21 cellular contexts compared by ENCODE assay signal in the genomic region with DNA sequence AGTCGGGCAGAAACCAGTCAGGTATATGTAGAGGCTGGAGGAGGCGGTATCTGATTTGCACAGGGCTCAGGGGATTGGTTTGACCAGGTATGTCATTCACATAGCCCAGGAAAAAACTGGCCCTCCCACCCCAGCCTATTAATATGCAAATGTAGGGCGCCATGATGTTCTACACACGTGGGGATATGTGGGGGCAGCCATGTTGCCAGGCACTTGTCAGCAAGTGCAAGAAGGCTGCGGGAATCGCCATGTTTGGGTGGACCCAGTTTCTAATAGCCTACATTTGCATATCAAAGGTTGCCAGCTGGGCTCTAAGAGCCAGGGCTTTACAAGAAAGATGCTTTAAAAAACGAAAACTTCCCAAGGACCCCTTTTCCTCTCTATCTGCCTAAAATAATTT.
A peak's percentile ranks its signal among the peaks of the same experiment; 100 is the strongest.
DNase-seq lines count a peak whose midpoint lies in the region; ATAC-seq and TF ChIP-seq lines count a peak whose summit lies in the region.
"Had no signal": no experiment of that assay in that cellular context is flagged by ENCODE, and none has a peak within 500 bp of the region (broad histone marks: within the 10 kb centered on the region; RNA-seq: fewer than 3 reads in every experiment).

No MANE protein-coding gene starts in this region.

- whole genome bisulfite sequencing in iPS DF 6.9 (ENCODE audit: insufficient coverage, insufficient read length) = no CpG with 5 or more reads among the region's 7 CpGs

- in situ Hi-C loops in HAP-1 (cut with MboI; ENCODE audit: low sequenced_read_pairs) = no loop called here

- H3K27ac ChIP-seq in VCaP (peak overlapping the region; percentile 10; the same call in 1 of the 2 replicates), iPS DF 6.9 (ENCODE audit: low read length) (no peak overlapping the region)
- H3K27ac ChIP-seq: C4-2B had no signal

- H3K4me3 ChIP-seq in BE2C (ENCODE audit: low read depth, low read length) (no peak overlapping the region), HAP-1 (no peak overlapping the region), iPS DF 6.9 (ENCODE audit: low read length) (no peak overlapping the region)

- no peaks in the 10 kb centered on the region for H3K4me1 Mint-ChIP-seq in natural killer cell treated with Interleukin-12 subunit alpha and Interleukin-12 subunit beta and Interleukin-15 and Interleukin-18, amount 100 ng/mL, for 72 hours (ENCODE audit: low read depth in 2 of 2)
- no peaks in the 10 kb centered on the region for H3K4me1 Mint-ChIP-seq in activated T-cell treated with anti-CD3 and anti-CD28 coated beads, Interleukin-2, amount 50 U/mL, for 72 hours (ENCODE audit: low read depth)
- H3K4me1 Mint-ChIP-seq in activated CD8-positive, alpha-beta T cell treated with anti-CD3 and anti-CD28 coated beads, Interleukin-2, amount 10 ng/mL, durations not matched to agents 7 days and 5 days (ENCODE audit: low read depth) = no peaks in the 10 kb centered on the region
- H3K4me1 Mint-ChIP-seq: CD8-positive, alpha-beta memory T cell had no signal

- no peak overlapping the region for H3K4me3 Mint-ChIP-seq in natural killer cell treated with Interleukin-12 subunit alpha and Interleukin-12 subunit beta and Interleukin-15 and Interleukin-18, amount 100 ng/mL, for 72 hours
- H3K4me3 Mint-ChIP-seq in activated T-cell treated with anti-CD3 and anti-CD28 coated beads, Interleukin-2, amount 50 U/mL, for 72 hours = no peak overlapping the region
- no peak overlapping the region for H3K4me3 Mint-ChIP-seq in activated CD8-positive, alpha-beta T cell treated with anti-CD3 and anti-CD28 coated beads, Interleukin-2, amount 10 ng/mL, durations not matched to agents 7 days and 5 days
- H3K4me3 Mint-ChIP-seq: CD8-positive, alpha-beta memory T cell had no signal

- H3K4me1 ChIP-seq in BE2C (no peaks in the 10 kb centered on the region), HAP-1 (no peaks in the 10 kb centered on the region), iPS DF 6.9 (ENCODE audit: control insufficient read depth, insufficient read depth, low read length) (no peaks in the 10 kb centered on the region)

- no peak for ATAC-seq in natural killer cell treated with Interleukin-12 subunit alpha and Interleukin-12 subunit beta and Interleukin-15 and Interleukin-18, amount 100 ng/mL, for 72 hours
- no peak for ATAC-seq in activated T-cell treated with anti-CD3 and anti-CD28 coated beads, Interleukin-2, amount 50 U/mL, for 72 hours (replicated peaks in 1 of 2)
- no peak for ATAC-seq in activated CD8-positive, alpha-beta T cell treated with anti-CD3 and anti-CD28 coated beads, Interleukin-2, amount 10 ng/mL, durations not matched to agents 7 days and 5 days

- H3K27ac Mint-ChIP-seq in natural killer cell treated with Interleukin-12 subunit alpha and Interleukin-12 subunit beta and Interleukin-15 and Interleukin-18, amount 100 ng/mL, for 72 hours = no peak overlapping the region
- no peak overlapping the region for H3K27ac Mint-ChIP-seq in activated T-cell treated with anti-CD3 and anti-CD28 coated beads, Interleukin-2, amount 50 U/mL, for 72 hours
- H3K27ac Mint-ChIP-seq in activated CD8-positive, alpha-beta T cell treated with anti-CD3 and anti-CD28 coated beads, Interleukin-2, amount 10 ng/mL, durations not matched to agents 7 days and 5 days = no peak overlapping the region
- H3K27ac Mint-ChIP-seq: CD8-positive, alpha-beta memory T cell had no signal

- peak; percentile 5 for DNase-seq in BE2C
- DNase-seq in HAP-1 (ENCODE audit: low spot score in 2 of 2) = peak; percentile 24 to 57
- peak; percentile 47 for DNase-seq in iPS DF 6.9 (ENCODE audit: low read depth, low spot score)
- DNase-seq in NCI-H526 treated with DMSO at 0.1 percent for 48 hours (lab: John Stamatoyannopoulos, UW) = no peak
- DNase-seq in natural killer cell treated with Interleukin-12 subunit alpha and Interleukin-12 subunit beta and Interleukin-15 and Interleukin-18, amount 100 ng/mL, for 72 hours (ENCODE audit: low spot score) = no peak
- DNase-seq in activated T-cell treated with anti-CD3 and anti-CD28 coated beads, Interleukin-2, amount 50 U/mL, for 72 hours = no peak
- DNase-seq in activated CD8-positive, alpha-beta T cell treated with anti-CD3 and anti-CD28 coated beads, Interleukin-2, amount 10 ng/mL, durations not matched to agents 7 days and 5 days = no peak
- DNase-seq: AML-193; Calu3; CD8-positive, alpha-beta memory T cell; DMS53; GF-D8; KG1; NCI-H1105; NCI-H146; NCI-H2029 treated with DMSO at 0.1 percent for 48 hours; NCI-H345; NCI-H524; Right ventricle myocardium superior had no signal

- no peaks in the 10 kb centered on the region for H3K36me3 ChIP-seq in BE2C
- H3K36me3 ChIP-seq in HAP-1 (replicated peaks) = no peaks in the 10 kb centered on the region
- no peaks in the 10 kb centered on the region for H3K36me3 ChIP-seq in iPS DF 6.9 (ENCODE audit: control insufficient read depth, insufficient read depth, low read length)

- no peaks in the 10 kb centered on the region for H3K36me3 Mint-ChIP-seq in natural killer cell treated with Interleukin-12 subunit alpha and Interleukin-12 subunit beta and Interleukin-15 and Interleukin-18, amount 100 ng/mL, for 72 hours
- H3K36me3 Mint-ChIP-seq in activated T-cell treated with anti-CD3 and anti-CD28 coated beads, Interleukin-2, amount 50 U/mL, for 72 hours (ENCODE audit: insufficient read depth in 2 of 2) = no peaks in the 10 kb centered on the region
- no peaks in the 10 kb centered on the region for H3K36me3 Mint-ChIP-seq in activated CD8-positive, alpha-beta T cell treated with anti-CD3 and anti-CD28 coated beads, Interleukin-2, amount 10 ng/mL, durations not matched to agents 7 days and 5 days (ENCODE audit: low read depth)
- H3K36me3 Mint-ChIP-seq: CD8-positive, alpha-beta memory T cell had no signal

- POLR2A ChIA-PET in activated CD8-positive, alpha-beta T cell treated with anti-CD3 and anti-CD28 coated beads, Interleukin-2, amount 10 ng/mL, durations not matched to agents 7 days and 5 days (lab: Charles Lee) = no interaction called here

- no peak for TF ChIP-seq CTCF in BE2C (IDR thresholded peaks at IDR 0.05; ENCODE audit: low read depth, low read length)
- no peak for TF ChIP-seq CTCF in VCaP (conservative IDR thresholded peaks at IDR 0.05)

- H3K9me3 ChIP-seq in BE2C = no peaks in the 10 kb centered on the region
- no peaks in the 10 kb centered on the region for H3K9me3 ChIP-seq in HAP-1
- no peaks in the 10 kb centered on the region for H3K9me3 ChIP-seq in iPS DF 6.9 (ENCODE audit: control insufficient read depth, insufficient read depth, low read length)

- H3K27me3 ChIP-seq in BE2C (no peaks in the 10 kb centered on the region), HAP-1 (ENCODE audit: low read depth) (no peaks in the 10 kb centered on the region; the same call in 1 of the 2 replicates), iPS DF 6.9 (ENCODE audit: control insufficient read depth, insufficient read depth, low read length) (no peaks in the 10 kb centered on the region)

- H3K27me3 Mint-ChIP-seq in natural killer cell treated with Interleukin-12 subunit alpha and Interleukin-12 subunit beta and Interleukin-15 and Interleukin-18, amount 100 ng/mL, for 72 hours = peaks cover 0 to 11% of the 10 kb centered on the region in 2 donors
- H3K27me3 Mint-ChIP-seq in activated T-cell treated with anti-CD3 and anti-CD28 coated beads, Interleukin-2, amount 50 U/mL, for 72 hours (ENCODE audit: low read depth) = no peaks in the 10 kb centered on the region
- no peaks in the 10 kb centered on the region for H3K27me3 Mint-ChIP-seq in activated CD8-positive, alpha-beta T cell treated with anti-CD3 and anti-CD28 coated beads, Interleukin-2, amount 10 ng/mL, durations not matched to agents 7 days and 5 days (ENCODE audit: low read depth)

- CTCF ChIA-PET in activated CD8-positive, alpha-beta T cell treated with anti-CD3 and anti-CD28 coated beads, Interleukin-2, amount 10 ng/mL, durations not matched to agents 7 days and 5 days (lab: Charles Lee) = no interaction called here

- no peaks in the 10 kb centered on the region for H3K9me3 Mint-ChIP-seq in natural killer cell treated with Interleukin-12 subunit alpha and Interleukin-12 subunit beta and Interleukin-15 and Interleukin-18, amount 100 ng/mL, for 72 hours
- H3K9me3 Mint-ChIP-seq in activated T-cell treated with anti-CD3 and anti-CD28 coated beads, Interleukin-2, amount 50 U/mL, for 72 hours = no peaks in the 10 kb centered on the region
- H3K9me3 Mint-ChIP-seq in activated CD8-positive, alpha-beta T cell treated with anti-CD3 and anti-CD28 coated beads, Interleukin-2, amount 10 ng/mL, durations not matched to agents 7 days and 5 days (ENCODE audit: insufficient read depth) = no peaks in the 10 kb centered on the region

Comparison
In these comparisons a context has a peak if more than half of its experiments do, and no peak if none do; other contexts are left out.
1. DNase-seq: peak in BE2C (single experiment), HAP-1 (2 of 2) and iPS DF 6.9 (single experiment); none in NCI-H526 treated with DMSO at 0.1 percent for 48 hours (single experiment), natural killer cell treated with Interleukin-12 subunit alpha and Interleukin-12 subunit beta and Interleukin-15 and Interleukin-18, amount 100 ng/mL, for 72 hours (single experiment), activated T-cell treated with anti-CD3 and anti-CD28 coated beads, Interleukin-2, amount 50 U/mL, for 72 hours (0 of 2) and activated CD8-positive, alpha-beta T cell treated with anti-CD3 and anti-CD28 coated beads, Interleukin-2, amount 10 ng/mL, durations not matched to agents 7 days and 5 days (single experiment).